Comparison of ENCODE assay signal across 39 cellular contexts in the genomic region with DNA sequence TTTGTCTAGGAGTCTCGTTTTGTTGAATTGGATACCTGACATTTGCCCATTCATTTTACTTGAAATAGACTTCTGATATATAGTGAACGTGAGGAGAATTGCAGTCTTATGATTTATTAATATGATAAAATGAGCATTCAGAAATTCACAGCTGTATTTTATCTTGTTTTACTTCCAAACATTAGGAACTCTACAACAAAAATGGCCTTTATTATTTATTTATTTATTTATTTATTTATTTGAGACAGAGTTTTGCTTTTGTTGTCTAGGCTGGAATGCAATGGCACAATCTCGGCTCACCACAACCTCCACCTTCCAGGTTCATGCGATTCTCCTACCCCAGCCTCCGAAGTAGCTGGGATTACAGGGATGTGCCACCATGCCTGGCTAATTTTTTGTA.
"Had no signal": no experiment of that assay in that cellular context is flagged by ENCODE, and none has a peak within 500 bp of the region (broad histone marks: within the 10 kb centered on the region; RNA-seq: fewer than 3 reads in every experiment).

No MANE protein-coding gene starts in this region.

- H3K9me3 ChIP-seq: adrenal gland, ascending aorta, body of pancreas, breast epithelium had no signal

- H3K4me1 ChIP-seq: ascending aorta, body of pancreas, breast epithelium had no signal

- H3K4me3 Mint-ChIP-seq: activated naive CD4-positive, alpha-beta T cell treated with anti-CD3 and anti-CD28 coated beads for 36 hours; activated naive CD4-positive, alpha-beta T cell treated with anti-CD3 and anti-CD28 coated beads, Interleukin-2, amount 10 ng/mL, durations not matched to agents 7 days and 5 days; activated naive CD4-positive, alpha-beta T cell treated with anti-CD3 and anti-CD28 coated beads, Interleukin-2, amount 50 U/mL, for 24 hours; activated naive CD8-positive, alpha-beta T cell; activated naive CD8-positive, alpha-beta T cell treated with anti-CD3 and anti-CD28 coated beads for 36 hours; activated naive CD8-positive, alpha-beta T cell treated with anti-CD3 and anti-CD28 coated beads, Interleukin-2, amount 10 ng/mL, durations not matched to agents 7 days and 5 days; activated naive CD8-positive, alpha-beta T cell treated with anti-CD3 and anti-CD28 coated beads, Interleukin-2, amount 50 U/mL, for 24 hours; activated T-cell treated with anti-CD3 and anti-CD28 coated beads, Interleukin-2, amount 50 U/mL, for 24 hours; activated T-cell treated with anti-CD3 and anti-CD28 coated beads, Interleukin-2, amount 50 U/mL, for 4 hours; activated T-cell treated with anti-CD3 and anti-CD28 coated beads, Interleukin-2, amount 50 U/mL, for 72 hours; activated T-helper 1 cell treated with anti-CD3 and anti-CD28 coated beads, Interleukin-12 subunit alpha, Interleukin-12 subunit beta, Interleukin-2, Interleukin-4 antibody, amounts not matched to agents 30 ng/mL and 10 ng/mL and 1 ng/mL, durations not matched to agents 14 hours and 24 hours and 36 hours; activated T-helper 17 cell treated with anti-CD3 and anti-CD28 coated beads, Interleukin-2, amount 50 U/mL, for 72 hours; brain; central memory CD8-positive, alpha-beta T cell had no signal

- H3K4me1 Mint-ChIP-seq: activated naive CD4-positive, alpha-beta T cell treated with anti-CD3 and anti-CD28 coated beads, Interleukin-2, amount 10 ng/mL, durations not matched to agents 7 days and 5 days; activated naive CD4-positive, alpha-beta T cell treated with anti-CD3 and anti-CD28 coated beads, Interleukin-2, amount 50 U/mL, for 24 hours; activated naive CD8-positive, alpha-beta T cell treated with anti-CD3 and anti-CD28 coated beads, Interleukin-2, amount 50 U/mL, for 24 hours; activated T-helper 17 cell treated with anti-CD3 and anti-CD28 coated beads, Interleukin-2, amount 50 U/mL, for 72 hours; brain; central memory CD8-positive, alpha-beta T cell had no signal

- ATAC-seq: activated naive CD8-positive, alpha-beta T cell treated with anti-CD3 and anti-CD28 coated beads, Interleukin-2, amount 50 U/mL, for 24 hours; activated T-cell treated with anti-CD3 and anti-CD28 coated beads, Interleukin-2, amount 50 U/mL, for 4 hours; activated T-helper 17 cell treated with anti-CD3 and anti-CD28 coated beads, Interleukin-2, amount 50 U/mL, for 72 hours; body of pancreas had no signal

- DNase-seq: activated effector memory CD4-positive, alpha-beta T cell treated with anti-CD3 and anti-CD28 coated beads, Interleukin-2, amount 50 U/mL, for 16 hours; activated effector memory CD4-positive, alpha-beta T cell treated with Interleukin-2 at 50 U/mL for 16 hours; activated gamma-delta T cell; activated gamma-delta T cell treated with Interleukin-2 at 50 U/mL for 16 hours; activated naive CD4-positive, alpha-beta T cell; activated naive CD4-positive, alpha-beta T cell treated with anti-CD3 and anti-CD28 coated beads for 36 hours; activated naive CD4-positive, alpha-beta T cell treated with anti-CD3 and anti-CD28 coated beads, Interleukin-2, amount 10 ng/mL, durations not matched to agents 7 days and 5 days; activated naive CD4-positive, alpha-beta T cell treated with anti-CD3 and anti-CD28 coated beads, Interleukin-2, amount 50 U/mL, for 16 hours; activated naive CD4-positive, alpha-beta T cell treated with Interleukin-2 at 50 U/mL for 16 hours; activated naive CD8-positive, alpha-beta T cell treated with anti-CD3 and anti-CD28 coated beads for 36 hours; activated naive CD8-positive, alpha-beta T cell treated with anti-CD3 and anti-CD28 coated beads, Interleukin-2, amount 10 ng/mL, durations not matched to agents 7 days and 5 days; activated naive CD8-positive, alpha-beta T cell treated with anti-CD3 and anti-CD28 coated beads, Interleukin-2, amount 50 U/mL, for 24 hours; activated T-cell treated with anti-CD3 and anti-CD28 coated beads, Interleukin-2, amount 50 U/mL, for 1 hour; activated T-cell treated with anti-CD3 and anti-CD28 coated beads, Interleukin-2, amount 50 U/mL, for 24 hours; activated T-cell treated with anti-CD3 and anti-CD28 coated beads, Interleukin-2, amount 50 U/mL, for 4 hours; activated T-cell treated with anti-CD3 and anti-CD28 coated beads, Interleukin-2, amount 50 U/mL, for 48 hours; activated T-cell treated with anti-CD3 and anti-CD28 coated beads, Interleukin-2, amount 50 U/mL, for 72 hours; adrenal gland; amniotic stem cell; amygdala; anterior cingulate cortex; aorta; body of pancreas; brain microvascular endothelial cell; caudate nucleus; central memory CD4-positive, alpha-beta T cell; cerebellar nuclear complex had no signal

- H3K4me3 ChIP-seq: adrenal gland, ascending aorta, body of pancreas, breast epithelium, cardiac muscle cell had no signal

- FAIRE-seq: astrocyte, bronchial epithelial cell had no signal

- H3K27ac Mint-ChIP-seq: activated naive CD4-positive, alpha-beta T cell treated with anti-CD3 and anti-CD28 coated beads for 36 hours; activated naive CD4-positive, alpha-beta T cell treated with anti-CD3 and anti-CD28 coated beads, Interleukin-2, amount 50 U/mL, for 24 hours; activated naive CD8-positive, alpha-beta T cell treated with anti-CD3 and anti-CD28 coated beads for 36 hours; activated naive CD8-positive, alpha-beta T cell treated with anti-CD3 and anti-CD28 coated beads, Interleukin-2, amount 10 ng/mL, durations not matched to agents 7 days and 5 days; activated naive CD8-positive, alpha-beta T cell treated with anti-CD3 and anti-CD28 coated beads, Interleukin-2, amount 50 U/mL, for 24 hours; activated T-helper 1 cell treated with anti-CD3 and anti-CD28 coated beads, Interleukin-12 subunit alpha, Interleukin-12 subunit beta, Interleukin-2, Interleukin-4 antibody, amounts not matched to agents 30 ng/mL and 10 ng/mL and 1 ng/mL, durations not matched to agents 14 hours and 24 hours and 36 hours; activated T-helper 17 cell treated with anti-CD3 and anti-CD28 coated beads, Interleukin-2, amount 50 U/mL, for 72 hours; activated T-helper 2 cell treated with anti-CD3 and anti-CD28 coated beads, Interferon-gamma antibody, Interleukin-2, Interleukin-4, amounts not matched to agents 10 μg/mL and 5 μg/mL and 100 μg/mL, durations not matched to agents 14 hours and 24 hours and 36 hours; brain had no signal

- H3K27ac ChIP-seq: adrenal gland, ascending aorta, body of pancreas, brain microvascular endothelial cell, breast epithelium, cardiac muscle cell had no signal

- H3K27me3 ChIP-seq: adrenal gland, ascending aorta, body of pancreas, brain microvascular endothelial cell, breast epithelium, cardiac muscle cell had no signal

- H3K27me3 Mint-ChIP-seq: activated naive CD4-positive, alpha-beta T cell treated with anti-CD3 and anti-CD28 coated beads, Interleukin-2, amount 10 ng/mL, durations not matched to agents 7 days and 5 days; activated naive CD4-positive, alpha-beta T cell treated with anti-CD3 and anti-CD28 coated beads, Interleukin-2, amount 50 U/mL, for 24 hours; activated naive CD8-positive, alpha-beta T cell; activated naive CD8-positive, alpha-beta T cell treated with anti-CD3 and anti-CD28 coated beads for 36 hours; activated naive CD8-positive, alpha-beta T cell treated with anti-CD3 and anti-CD28 coated beads, Interleukin-2, amount 10 ng/mL, durations not matched to agents 7 days and 5 days; activated naive CD8-positive, alpha-beta T cell treated with anti-CD3 and anti-CD28 coated beads, Interleukin-2, amount 50 U/mL, for 24 hours; activated T-cell treated with anti-CD3 and anti-CD28 coated beads, Interleukin-2, amount 50 U/mL, for 24 hours; activated T-helper 17 cell treated with anti-CD3 and anti-CD28 coated beads, Interleukin-2, amount 50 U/mL, for 72 hours; brain; central memory CD8-positive, alpha-beta T cell had no signal
